Comparison of ENCODE assay signal across 11 cellular contexts in the genomic region with DNA sequence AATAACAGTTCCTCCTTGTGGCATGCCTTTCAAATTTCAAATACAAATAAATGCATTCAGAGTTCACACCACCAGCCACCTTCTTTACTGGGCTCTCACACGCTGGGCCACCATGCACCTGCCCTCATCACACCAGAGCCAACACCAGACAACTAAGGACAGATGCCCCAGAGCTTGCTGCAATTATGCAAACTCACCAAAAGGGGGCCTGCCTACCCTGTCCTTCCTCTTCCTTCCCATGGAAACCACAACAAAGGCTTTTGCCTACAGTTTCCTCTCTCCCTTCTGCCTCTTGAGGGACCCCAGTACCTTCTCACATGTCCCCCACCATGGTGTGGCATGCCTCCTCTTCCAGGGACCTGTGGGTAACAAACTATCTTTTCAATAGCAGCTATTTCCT.
A peak's percentile ranks its signal among the peaks of the same experiment; 100 is the strongest.
DNase-seq lines count a peak whose midpoint lies in the region; ATAC-seq and TF ChIP-seq lines count a peak whose summit lies in the region.
"Had no signal": no experiment of that assay in that cellular context is flagged by ENCODE, and none has a peak within 500 bp of the region (broad histone marks: within the 10 kb centered on the region; RNA-seq: fewer than 3 reads in every experiment).

No MANE protein-coding gene starts in this region.

- no peak overlapping the region for H3K4me3 Mint-ChIP-seq in activated CD4-positive, alpha-beta T cell treated with anti-CD3 and anti-CD28 coated beads for 36 hours
- H3K4me3 Mint-ChIP-seq: stimulated activated naive CD8-positive, alpha-beta T cell treated with anti-CD3 and anti-CD28 coated beads, Interleukin-15, Interleukin-2, amounts not matched to agents 100 ng/mL and 50 ng/mL, for 24 hours had no signal

- POLR2A ChIA-PET in BJ (lab: Charles Lee): no interaction called here
- POLR2A ChIA-PET in activated CD4-positive, alpha-beta T cell treated with anti-CD3 and anti-CD28 coated beads for 36 hours (lab: Charles Lee): no interaction called here

- H3K36me3 Mint-ChIP-seq in activated CD4-positive, alpha-beta T cell treated with anti-CD3 and anti-CD28 coated beads for 36 hours (ENCODE audit: low read depth): no peaks in the 10 kb centered on the region

- H3K9me3 Mint-ChIP-seq in activated CD4-positive, alpha-beta T cell treated with anti-CD3 and anti-CD28 coated beads for 36 hours (ENCODE audit: low read depth): peaks cover 2% of the 10 kb centered on the region
- H3K9me3 Mint-ChIP-seq: stimulated activated naive CD8-positive, alpha-beta T cell treated with anti-CD3 and anti-CD28 coated beads, Interleukin-15, Interleukin-2, amounts not matched to agents 100 ng/mL and 50 ng/mL, for 24 hours had no signal

- CTCF ChIA-PET in BJ (lab: Yijun Ruan, JAX): interaction anchor here (1.1 to 1.5 kb wide), 3 partner anchors 11 to 40 kb away, joined by 3 to 5 read pairs (median 3); no protein-coding TSS in a partner anchor
- CTCF ChIA-PET in activated CD4-positive, alpha-beta T cell treated with anti-CD3 and anti-CD28 coated beads for 36 hours (lab: Charles Lee): interaction anchor here (0.7 kb wide), 1 partner anchor 98 kb away, joined by 3 read pairs; no protein-coding TSS in a partner anchor

- no peak for ATAC-seq in activated CD4-positive, alpha-beta T cell treated with anti-CD3 and anti-CD28 coated beads for 36 hours
- ATAC-seq: gastroesophageal sphincter, Right ventricle myocardium inferior had no signal

- H3K36me3 ChIP-seq in BJ (ENCODE audit: control insufficient read depth, insufficient read depth, low read length): no peaks in the 10 kb centered on the region
- H3K36me3 ChIP-seq: gastroesophageal sphincter had no signal

- H3K27me3 ChIP-seq in BJ (ENCODE audit: control insufficient read depth, insufficient read depth, low read length): no peaks in the 10 kb centered on the region
- H3K27me3 ChIP-seq: gastroesophageal sphincter had no signal

- H3K27me3 Mint-ChIP-seq in activated CD4-positive, alpha-beta T cell treated with anti-CD3 and anti-CD28 coated beads for 36 hours: no peaks in the 10 kb centered on the region
- H3K27me3 Mint-ChIP-seq: stimulated activated naive CD8-positive, alpha-beta T cell treated with anti-CD3 and anti-CD28 coated beads, Interleukin-15, Interleukin-2, amounts not matched to agents 100 ng/mL and 50 ng/mL, for 24 hours had no signal

- TF ChIP-seq CTCF in BJ (IDR thresholded peaks at IDR 0.05; ENCODE audit: insufficient read depth, low read depth, low read length): peak; percentile 42

- H3K27ac ChIP-seq in substantia nigra (ENCODE audit: low read depth, low read length, poor library complexity, severe bottlenecking): no peak overlapping the region
- H3K27ac ChIP-seq: gastroesophageal sphincter had no signal

- H3K27ac Mint-ChIP-seq in activated CD4-positive, alpha-beta T cell treated with anti-CD3 and anti-CD28 coated beads for 36 hours: no peak overlapping the region
- H3K27ac Mint-ChIP-seq: stimulated activated naive CD8-positive, alpha-beta T cell treated with anti-CD3 and anti-CD28 coated beads, Interleukin-15, Interleukin-2, amounts not matched to agents 100 ng/mL and 50 ng/mL, for 24 hours had no signal

- DNase-seq in BJ (ENCODE audit: low read depth): no peak
- peak; percentile 31 for DNase-seq in H4 (ENCODE audit: low spot score)
- DNase-seq in OCI-M1 (lab: John Stamatoyannopoulos, UW): peak; percentile 68
- DNase-seq in iPS DF 4.7 (ENCODE audit: extremely low read depth, low spot score): peak; percentile 44
- DNase-seq in activated T-cell treated with anti-CD3 and anti-CD28 coated beads, Interleukin-2, amount 50 U/mL, for 1 hour: no peak
- no peak for DNase-seq in stimulated activated CD4-positive, alpha-beta T cell treated with anti-CD3 and anti-CD28 coated beads, Interleukin-2, amount 100 ng/mL, for 24 hours
- no peak for DNase-seq in activated CD4-positive, alpha-beta T cell treated with anti-CD3 and anti-CD28 coated beads for 36 hours
- no peak for DNase-seq in substantia nigra (lab: John Stamatoyannopoulos, UW)

- no peak overlapping the region for H3K4me3 ChIP-seq in BJ (ENCODE audit: low read depth, low read length)
- H3K4me3 ChIP-seq: gastroesophageal sphincter had no signal

- no peaks in the 10 kb centered on the region for H3K4me1 Mint-ChIP-seq in activated CD4-positive, alpha-beta T cell treated with anti-CD3 and anti-CD28 coated beads for 36 hours

- intact Hi-C loops in activated CD4-positive, alpha-beta T cell treated with anti-CD3 and anti-CD28 coated beads for 36 hours (cut with DNase I, micrococcal nuclease): no loop called here

Comparison
In these comparisons a context has a peak if more than half of its experiments do, and no peak if none do; other contexts are left out.
1. DNase-seq: peak in H4 (single experiment), OCI-M1 (single experiment) and iPS DF 4.7 (single experiment); none in BJ (single experiment), activated T-cell treated with anti-CD3 and anti-CD28 coated beads, Interleukin-2, amount 50 U/mL, for 1 hour (single experiment), stimulated activated CD4-positive, alpha-beta T cell treated with anti-CD3 and anti-CD28 coated beads, Interleukin-2, amount 100 ng/mL, for 24 hours (0 of 2), activated CD4-positive, alpha-beta T cell treated with anti-CD3 and anti-CD28 coated beads for 36 hours (single experiment) and substantia nigra (0 of 49).